Comparison of ENCODE assay signal across 8 cellular contexts in the genomic region with DNA sequence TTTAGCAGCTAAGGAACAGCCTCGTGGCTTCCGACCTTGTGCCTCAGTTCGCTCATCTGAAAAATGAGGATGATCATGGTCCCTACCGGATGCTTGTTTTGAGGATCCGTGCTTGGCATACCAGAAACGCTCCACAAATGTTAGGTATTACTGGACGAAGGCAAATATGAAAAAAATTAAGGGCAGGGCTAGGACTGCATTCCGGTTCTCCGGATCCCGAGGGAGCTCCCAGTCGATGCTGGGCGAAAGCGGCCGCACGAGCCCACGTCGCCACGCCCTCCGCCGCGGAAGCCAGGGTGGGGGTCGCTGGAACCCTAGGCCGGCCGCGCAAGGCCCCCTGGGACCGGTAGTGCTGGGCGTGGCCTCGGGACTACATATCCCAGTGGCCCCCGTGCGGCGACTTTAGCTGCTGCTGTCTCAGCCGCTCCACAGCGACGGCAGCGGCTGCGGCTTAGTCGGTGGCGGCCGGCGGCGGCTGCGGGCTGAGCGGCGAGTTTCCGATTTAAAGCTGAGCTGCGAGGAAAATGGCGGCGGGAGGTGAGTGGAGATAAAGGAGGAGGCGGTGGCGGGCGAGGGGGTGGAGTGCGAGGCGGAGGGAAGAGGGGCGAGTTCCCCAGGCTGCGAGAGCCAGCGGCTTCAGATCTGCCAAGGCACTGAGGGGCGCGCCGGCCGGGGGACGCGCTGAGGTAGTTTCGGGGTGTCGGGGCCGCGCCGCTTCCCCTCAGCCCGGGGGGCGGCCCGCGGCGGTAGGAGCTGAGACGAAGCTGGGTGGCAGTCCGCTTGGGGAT.
DNase-seq lines count a peak whose midpoint lies in the region; ATAC-seq and TF ChIP-seq lines count a peak whose summit lies in the region.

A gene (plus strand): TSS at position 405 of the 788 bp plus-strand sequence. CDS start 120,361 bp downstream, outside the sequence.

- H3K4me1 ChIP-seq in mucosa of rectum (ENCODE audit: control insufficient read depth in 2 of 2, insufficient read depth in 2 of 2, low read length in 2 of 2), result peaks cover 2 to 10% of the 10 kb centered on the region in 2 donors

- H3K4me3 ChIP-seq in mucosa of rectum (ENCODE audit: low read length in 2 of 2), result peak within 1 kb of the TSS; percentile 93 to 96

- TF ChIP-seq POLR2A in erythroblast (IDR thresholded peaks at IDR 0.05; ENCODE audit: low read length), result peak; percentile 80

- ATAC-seq in GM21526 (IDR thresholded peaks at IDR 0.05; ENCODE audit: low FRiP score, unreplicated experiment), result peak; percentile 59

- H3K9ac ChIP-seq in mucosa of rectum (ENCODE audit: low read depth in 1 of 2, low read length in 2 of 2), result peak within 1 kb of the TSS; percentile 90 to 98

- DNase-seq in DMS114 treated with DMSO at 0.1 percent for 48 hours (lab: John Stamatoyannopoulos, UW; ENCODE audit: unreplicated experiment) (peak; percentile 83), OCI-M2 (lab: John Stamatoyannopoulos, UW; ENCODE audit: unreplicated experiment) (peak; percentile 91), activated T-cell treated with anti-CD3 and anti-CD28 coated beads for 4 hours (peak; percentile 87), erythroblast (lab: John Stamatoyannopoulos, UW) (peak; percentile 94 to 95)
- peak; percentile 81 to 88 for DNase-seq in stimulated activated CD8-positive, alpha-beta memory T cell treated with anti-CD3 and anti-CD28 coated beads, Interleukin-4, amount 100 ng/mL, for 4 hours (ENCODE audit: low read depth in 2 of 2, low spot score in 1 of 2)

- H3K27ac ChIP-seq in mucosa of rectum (ENCODE audit: low read depth in 2 of 2, low read length in 2 of 2), result peak within 1 kb of the TSS; percentile 91 to 93

- H3K36me3 ChIP-seq in mucosa of rectum (ENCODE audit: control insufficient read depth in 2 of 2, insufficient read depth in 2 of 2, low read length in 2 of 2), result no peaks in the 10 kb centered on the region

- no peaks in the 10 kb centered on the region for H3K27me3 ChIP-seq in mucosa of rectum (ENCODE audit: control insufficient read depth in 2 of 2, insufficient read depth in 2 of 2, low read length in 2 of 2)

- TF ChIP-seq EP300 in Ishikawa (IDR thresholded peaks at IDR 0.05; ENCODE audit: borderline replicate concordance), result peak; percentile 46; the same call in 1 of the 2 replicates

- no peak; the same call in 1 of the 2 replicates for TF ChIP-seq RAD21 in Ishikawa (IDR thresholded peaks at IDR 0.05; ENCODE audit: low read depth)

- no peaks in the 10 kb centered on the region for H3K9me3 ChIP-seq in mucosa of rectum (ENCODE audit: control insufficient read depth in 2 of 2, low read length in 2 of 2)

TF ChIP-seq in Ishikawa, 13 proteins besides CTCF, POLR2A, EP300 and RAD21:
- TF ChIP-seq, protein P1, sequence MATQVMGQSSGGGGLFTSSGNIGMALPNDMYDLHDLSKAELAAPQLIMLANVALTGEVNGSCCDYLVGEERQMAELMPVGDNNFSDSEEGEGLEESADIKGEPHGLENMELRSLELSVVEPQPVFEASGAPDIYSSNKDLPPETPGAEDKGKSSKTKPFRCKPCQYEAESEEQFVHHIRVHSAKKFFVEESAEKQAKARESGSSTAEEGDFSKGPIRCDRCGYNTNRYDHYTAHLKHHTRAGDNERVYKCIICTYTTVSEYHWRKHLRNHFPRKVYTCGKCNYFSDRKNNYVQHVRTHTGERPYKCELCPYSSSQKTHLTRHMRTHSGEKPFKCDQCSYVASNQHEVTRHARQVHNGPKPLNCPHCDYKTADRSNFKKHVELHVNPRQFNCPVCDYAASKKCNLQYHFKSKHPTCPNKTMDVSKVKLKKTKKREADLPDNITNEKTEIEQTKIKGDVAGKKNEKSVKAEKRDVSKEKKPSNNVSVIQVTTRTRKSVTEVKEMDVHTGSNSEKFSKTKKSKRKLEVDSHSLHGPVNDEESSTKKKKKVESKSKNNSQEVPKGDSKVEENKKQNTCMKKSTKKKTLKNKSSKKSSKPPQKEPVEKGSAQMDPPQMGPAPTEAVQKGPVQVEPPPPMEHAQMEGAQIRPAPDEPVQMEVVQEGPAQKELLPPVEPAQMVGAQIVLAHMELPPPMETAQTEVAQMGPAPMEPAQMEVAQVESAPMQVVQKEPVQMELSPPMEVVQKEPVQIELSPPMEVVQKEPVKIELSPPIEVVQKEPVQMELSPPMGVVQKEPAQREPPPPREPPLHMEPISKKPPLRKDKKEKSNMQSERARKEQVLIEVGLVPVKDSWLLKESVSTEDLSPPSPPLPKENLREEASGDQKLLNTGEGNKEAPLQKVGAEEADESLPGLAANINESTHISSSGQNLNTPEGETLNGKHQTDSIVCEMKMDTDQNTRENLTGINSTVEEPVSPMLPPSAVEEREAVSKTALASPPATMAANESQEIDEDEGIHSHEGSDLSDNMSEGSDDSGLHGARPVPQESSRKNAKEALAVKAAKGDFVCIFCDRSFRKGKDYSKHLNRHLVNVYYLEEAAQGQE (IDR thresholded peaks at IDR 0.05; ENCODE audit: low read depth), result no peak
- peak; percentile 55 for TF ChIP-seq NFIC (IDR thresholded peaks at IDR 0.05)
- peak; percentile 6; the same call in 1 of the 2 replicates for TF ChIP-seq CEBPB (IDR thresholded peaks at IDR 0.05)
- TF ChIP-seq, protein P2, sequence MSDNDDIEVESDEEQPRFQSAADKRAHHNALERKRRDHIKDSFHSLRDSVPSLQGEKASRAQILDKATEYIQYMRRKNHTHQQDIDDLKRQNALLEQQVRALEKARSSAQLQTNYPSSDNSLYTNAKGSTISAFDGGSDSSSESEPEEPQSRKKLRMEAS (IDR thresholded peaks at IDR 0.05), result peak; percentile 90
- peak; percentile 91 for TF ChIP-seq YY1 (IDR thresholded peaks at IDR 0.05; ENCODE audit: low read depth)
- TF ChIP-seq, protein P3, sequence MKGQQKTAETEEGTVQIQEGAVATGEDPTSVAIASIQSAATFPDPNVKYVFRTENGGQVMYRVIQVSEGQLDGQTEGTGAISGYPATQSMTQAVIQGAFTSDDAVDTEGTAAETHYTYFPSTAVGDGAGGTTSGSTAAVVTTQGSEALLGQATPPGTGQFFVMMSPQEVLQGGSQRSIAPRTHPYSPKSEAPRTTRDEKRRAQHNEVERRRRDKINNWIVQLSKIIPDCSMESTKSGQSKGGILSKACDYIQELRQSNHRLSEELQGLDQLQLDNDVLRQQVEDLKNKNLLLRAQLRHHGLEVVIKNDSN (IDR thresholded peaks at IDR 0.05), result peak; percentile 53; the same call in 1 of the 2 replicates
- TF ChIP-seq TCF12 (IDR thresholded peaks at IDR 0.05; ENCODE audit: low read depth), result peak; percentile 73
- peak; percentile 91 for TF ChIP-seq TAF1 (IDR thresholded peaks at IDR 0.05; ENCODE audit: low read depth)
- TF ChIP-seq TEAD4 (IDR thresholded peaks at IDR 0.05), result peak; percentile 63
- TF ChIP-seq ZBTB7A (IDR thresholded peaks at IDR 0.05; ENCODE audit: low read depth), result peak; percentile 90
- TF ChIP-seq FOXM1 (IDR thresholded peaks at IDR 0.05; ENCODE audit: borderline replicate concordance, low read depth), result no peak
- 0 out of 2 replicates have a peak, but pooled peaks have one; percentile 23 for TF ChIP-seq CREB1 (IDR thresholded peaks at IDR 0.05; ENCODE audit: low read depth)
- TF ChIP-seq EGR1 (IDR thresholded peaks at IDR 0.05), result no peak

Comparison
In these comparisons a context has a peak if more than half of its experiments do, and no peak if none do; other contexts are left out.
1. Peak in every context shown above with its lines: DNase-seq, ATAC-seq, H3K4me3 ChIP-seq and H3K27ac ChIP-seq.